24 cellular contexts compared by ENCODE assay signal in genomic region chr20:20371133-20371532, GRCh38. TPM values are rescaled to one million over a fixed set of nuclear protein-coding genes. Genes with fewer than 3 reads are reported as not detected.
DNase-seq lines count a peak whose midpoint lies in the region; ATAC-seq and TF ChIP-seq lines count a peak whose summit lies in the region.
"Had no signal": no experiment of that assay in that cellular context is flagged by ENCODE, and none has a peak within 500 bp of the region (broad histone marks: within the 10 kb centered on the region; RNA-seq: fewer than 3 reads in every experiment).

No MANE protein-coding gene starts in this region.

- ATAC-seq in HG03175 (IDR thresholded peaks at IDR 0.05; ENCODE audit: unreplicated experiment): no peak

- CTCF ChIA-PET in activated CD4-positive, alpha-beta memory T cell treated with anti-CD3 and anti-CD28 coated beads for 36 hours (lab: Charles Lee): interaction anchor here (1.5 to 1.7 kb wide), 3 partner anchors 12 to 198 kb away, joined by 3 to 7 read pairs (median 4); no protein-coding TSS in a partner anchor
- CTCF ChIA-PET in activated CD4-positive, alpha-beta memory T cell treated with anti-CD3 and anti-CD28 coated beads, Interleukin-2, amount 10 ng/mL, durations not matched to agents 7 days and 5 days (lab: Charles Lee): interaction anchor here (1.0 to 1.4 kb wide), 2 partner anchors 81 to 197 kb away, joined by 3 to 4 read pairs; no protein-coding TSS in a partner anchor

- H3K36me3 ChIP-seq in WERI-Rb-1: peaks cover 39% of the 10 kb centered on the region
- no peaks in the 10 kb centered on the region for H3K36me3 ChIP-seq in colonic mucosa
- H3K36me3 ChIP-seq: HAP-1, SJCRH30 had no signal

- no peaks in the 10 kb centered on the region for H3K9me3 ChIP-seq in WERI-Rb-1 (ENCODE audit: severe bottlenecking)
- no peaks in the 10 kb centered on the region for H3K9me3 ChIP-seq in colonic mucosa
- H3K9me3 ChIP-seq: HAP-1, SJCRH30 had no signal

- TF ChIP-seq CTCF in WERI-Rb-1 (IDR thresholded peaks at IDR 0.05; ENCODE audit: low read depth, low read length): no peak
- no peak for TF ChIP-seq CTCF in neural crest cell (conservative IDR thresholded peaks at IDR 0.05)
- TF ChIP-seq CTCF in colonic mucosa (IDR thresholded peaks at IDR 0.05): no peak

- H3K36me3 Mint-ChIP-seq in activated CD4-positive, alpha-beta memory T cell treated with anti-CD3 and anti-CD28 coated beads for 36 hours: peaks cover 3% of the 10 kb centered on the region
- H3K36me3 Mint-ChIP-seq in activated CD4-positive, alpha-beta memory T cell treated with anti-CD3 and anti-CD28 coated beads, Interleukin-2, amount 10 ng/mL, durations not matched to agents 7 days and 5 days (ENCODE audit: low read depth): peaks cover 2% of the 10 kb centered on the region
- H3K36me3 Mint-ChIP-seq in neural crest cell (ENCODE audit: low read depth): no peaks in the 10 kb centered on the region
- H3K36me3 Mint-ChIP-seq: CD8-positive, alpha-beta memory T cell had no signal

- H3K9ac ChIP-seq in colonic mucosa (ENCODE audit: low read depth in 2 of 2, low read length in 2 of 2): no peak overlapping the region

- DNase-seq in activated CD4-positive, alpha-beta memory T cell treated with anti-CD3 and anti-CD28 coated beads for 36 hours: no peak
- DNase-seq in activated CD4-positive, alpha-beta memory T cell treated with anti-CD3 and anti-CD28 coated beads, Interleukin-2, amount 10 ng/mL, durations not matched to agents 7 days and 5 days: no peak
- DNase-seq in NCI-H1092 treated with DMSO at 0.1 percent for 48 hours (lab: John Stamatoyannopoulos, UW) (peak; percentile 12), WERI-Rb-1 (no peak), neural crest cell (ENCODE audit: low read depth, low spot score) (no peak), colonic mucosa (no peak), DMS53 (lab: John Stamatoyannopoulos, UW) (no peak)
- DNase-seq: activated CD8-positive, alpha-beta memory T cell treated with anti-CD3 and anti-CD28 coated beads for 24 hours; activated gamma-delta T cell; CD8-positive, alpha-beta memory T cell; EL; Karpas-422; kidney; NCI-H1048; NCI-H526 treated with DMSO at 0.1 percent for 48 hours; SJCRH30; small intestine; stimulated activated CD8-positive, alpha-beta memory T cell treated with anti-CD3 and anti-CD28 coated beads, Interleukin-4, amount 100 ng/mL, for 48 hours had no signal

- peak overlapping the region; percentile 90 for H3K4me3 ChIP-seq in WERI-Rb-1 (ENCODE audit: low read depth, low read length)
- no peak overlapping the region for H3K4me3 ChIP-seq in colonic mucosa
- H3K4me3 ChIP-seq: HAP-1, hepatocyte, SJCRH30 had no signal

- H3K9me3 Mint-ChIP-seq in activated CD4-positive, alpha-beta memory T cell treated with anti-CD3 and anti-CD28 coated beads for 36 hours: no peaks in the 10 kb centered on the region
- H3K9me3 Mint-ChIP-seq in activated CD4-positive, alpha-beta memory T cell treated with anti-CD3 and anti-CD28 coated beads, Interleukin-2, amount 10 ng/mL, durations not matched to agents 7 days and 5 days: no peaks in the 10 kb centered on the region
- H3K9me3 Mint-ChIP-seq in neural crest cell: no peaks in the 10 kb centered on the region
- H3K9me3 Mint-ChIP-seq: CD8-positive, alpha-beta memory T cell; central memory CD8-positive, alpha-beta T cell; T-helper 1 cell treated with Interleukin-12 subunit alpha and Interleukin-12 subunit beta and Interleukin-4 antibody, amounts not matched to agents 30 μg/mL and 1 μg/mL, for 36 hours had no signal

- H3K4me1 Mint-ChIP-seq in activated CD4-positive, alpha-beta memory T cell treated with anti-CD3 and anti-CD28 coated beads for 36 hours (ENCODE audit: low read depth): peaks cover 19% of the 10 kb centered on the region
- peaks cover 8% of the 10 kb centered on the region for H3K4me1 Mint-ChIP-seq in activated CD4-positive, alpha-beta memory T cell treated with anti-CD3 and anti-CD28 coated beads, Interleukin-2, amount 10 ng/mL, durations not matched to agents 7 days and 5 days
- peaks cover 12% of the 10 kb centered on the region for H3K4me1 Mint-ChIP-seq in neural crest cell
- H3K4me1 Mint-ChIP-seq: central memory CD8-positive, alpha-beta T cell had no signal

- H3K27ac ChIP-seq in WERI-Rb-1 (peak overlapping the region; percentile 100), colonic mucosa (no peak overlapping the region)
- H3K27ac ChIP-seq: hepatocyte had no signal

- peaks cover 66% of the 10 kb centered on the region for H3K27me3 Mint-ChIP-seq in activated CD4-positive, alpha-beta memory T cell treated with anti-CD3 and anti-CD28 coated beads for 36 hours
- peaks cover 67% of the 10 kb centered on the region for H3K27me3 Mint-ChIP-seq in activated CD4-positive, alpha-beta memory T cell treated with anti-CD3 and anti-CD28 coated beads, Interleukin-2, amount 10 ng/mL, durations not matched to agents 7 days and 5 days
- peaks cover 84% of the 10 kb centered on the region for H3K27me3 Mint-ChIP-seq in neural crest cell (ENCODE audit: low read depth)

- H3K4me1 ChIP-seq in colonic mucosa: peaks cover 6% of the 10 kb centered on the region

- intact Hi-C loops in activated CD4-positive, alpha-beta memory T cell treated with anti-CD3 and anti-CD28 coated beads for 36 hours (cut with micrococcal nuclease): no loop called here
- intact Hi-C loops in colonic mucosa (cut with DNase I): no loop called here

- peak overlapping the region; percentile 50 for H3K4me3 Mint-ChIP-seq in activated CD4-positive, alpha-beta memory T cell treated with anti-CD3 and anti-CD28 coated beads for 36 hours
- H3K4me3 Mint-ChIP-seq in activated CD4-positive, alpha-beta memory T cell treated with anti-CD3 and anti-CD28 coated beads, Interleukin-2, amount 10 ng/mL, durations not matched to agents 7 days and 5 days: no peak overlapping the region
- H3K4me3 Mint-ChIP-seq in neural crest cell: peak overlapping the region; percentile 76
- H3K4me3 Mint-ChIP-seq: central memory CD8-positive, alpha-beta T cell; T-helper 1 cell treated with Interleukin-12 subunit alpha and Interleukin-12 subunit beta and Interleukin-4 antibody, amounts not matched to agents 30 μg/mL and 1 μg/mL, for 36 hours had no signal

- H3K27me3 ChIP-seq in WERI-Rb-1 (ENCODE audit: insufficient read depth, low read depth, severe bottlenecking) (no peaks in the 10 kb centered on the region), colonic mucosa (peaks cover 50% of the 10 kb centered on the region)
- H3K27me3 ChIP-seq: SJCRH30 had no signal

- POLR2A ChIA-PET in activated CD4-positive, alpha-beta memory T cell treated with anti-CD3 and anti-CD28 coated beads for 36 hours (lab: Charles Lee): no interaction called here
- POLR2A ChIA-PET in activated CD4-positive, alpha-beta memory T cell treated with anti-CD3 and anti-CD28 coated beads, Interleukin-2, amount 10 ng/mL, durations not matched to agents 7 days and 5 days (lab: Charles Lee): no interaction called here

- no peak overlapping the region for H3K27ac Mint-ChIP-seq in activated CD4-positive, alpha-beta memory T cell treated with anti-CD3 and anti-CD28 coated beads for 36 hours
- no peak overlapping the region for H3K27ac Mint-ChIP-seq in activated CD4-positive, alpha-beta memory T cell treated with anti-CD3 and anti-CD28 coated beads, Interleukin-2, amount 10 ng/mL, durations not matched to agents 7 days and 5 days
- H3K27ac Mint-ChIP-seq in neural crest cell (ENCODE audit: unreplicated experiment): no peak overlapping the region
- H3K27ac Mint-ChIP-seq: CD8-positive, alpha-beta memory T cell; T-helper 1 cell treated with Interleukin-12 subunit alpha and Interleukin-12 subunit beta and Interleukin-4 antibody, amounts not matched to agents 30 μg/mL and 1 μg/mL, for 36 hours had no signal

RNA-seq across cellular contexts. Expression of gene INSM1, which starts 3.2 kb away (rescaled TPM):
- total RNA-seq in activated CD4-positive, alpha-beta memory T cell treated with anti-CD3 and anti-CD28 coated beads for 36 hours: 1 to 10 TPM; 6.7 to 6.9 TPM
- not detected for total RNA-seq in activated CD4-positive, alpha-beta memory T cell treated with anti-CD3 and anti-CD28 coated beads, Interleukin-2, amount 10 ng/mL, durations not matched to agents 7 days and 5 days
- total RNA-seq in neural crest cell (21.7 and 22.6 TPM in 2 replicates), colonic mucosa (1 to 10 TPM; 5.0 to 8.6 TPM)
- total RNA-seq: kidney, posterior vena cava had no signal

Comparison
In these comparisons a context has a peak if more than half of its experiments do, and no peak if none do; other contexts are left out.
1. RNA of gene INSM1, which starts 3.2 kb away (total RNA-seq): 21.7 to 22.6 TPM in neural crest cell, 5.0 to 8.6 TPM in colonic mucosa and 6.7 to 6.9 TPM in activated CD4-positive, alpha-beta memory T cell treated with anti-CD3 and anti-CD28 coated beads for 36 hours; not detected in activated CD4-positive, alpha-beta memory T cell treated with anti-CD3 and anti-CD28 coated beads, Interleukin-2, amount 10 ng/mL, durations not matched to agents 7 days and 5 days; every median in the first group is over 4 times any median in the second.